In genomic region chr4:55635760-55636621, GRCh38 we compare ENCODE assay signal across 9 cellular contexts. TPM values are rescaled to one million over a fixed set of nuclear protein-coding genes. Genes with fewer than 3 reads are reported as not detected.
DNase-seq lines count a peak whose midpoint lies in the region; ATAC-seq and TF ChIP-seq lines count a peak whose summit lies in the region.
"Had no signal": no experiment of that assay in that cellular context is flagged by ENCODE, and none has a peak within 500 bp of the region (broad histone marks: within the 10 kb centered on the region; RNA-seq: fewer than 3 reads in every experiment).

NMU (minus strand) TSS chr4:55636298; CDS start chr4:55636192, 106 bp downstream.

- H3K27me3 Mint-ChIP-seq in activated T-helper 2 cell treated with anti-CD3 and anti-CD28 coated beads, Interferon-gamma antibody, Interleukin-2, Interleukin-4, amounts not matched to agents 10 μg/mL and 5 μg/mL and 100 μg/mL, durations not matched to agents 14 hours and 24 hours and 36 hours (ENCODE audit: low read depth) = peaks cover 61% of the 10 kb centered on the region

- H3K36me3 ChIP-seq in heart left ventricle (no peaks in the 10 kb centered on the region), rectal smooth muscle tissue (ENCODE audit: control insufficient read depth, insufficient read depth, low read length) (no peaks in the 10 kb centered on the region)
- H3K36me3 ChIP-seq: BLaER1 treated with 17β-estradiol and CSF1 and Interleukin-3, amounts not matched to agents 10 nM and 100 nM had no signal

- no peak within 1 kb of the TSS for H3K27ac Mint-ChIP-seq in activated T-helper 2 cell treated with anti-CD3 and anti-CD28 coated beads, Interferon-gamma antibody, Interleukin-2, Interleukin-4, amounts not matched to agents 10 μg/mL and 5 μg/mL and 100 μg/mL, durations not matched to agents 14 hours and 24 hours and 36 hours

- intact Hi-C loops in activated T-helper 2 cell treated with anti-CD3 and anti-CD28 coated beads, Interferon-gamma antibody, Interleukin-2, Interleukin-4, amounts not matched to agents 10 μg/mL and 5 μg/mL and 100 μg/mL, durations not matched to agents 14 hours and 24 hours and 36 hours (cut with micrococcal nuclease) = loop anchor here (10.0 kb wide), 1 partner anchor 181 kb away; no protein-coding TSS in a partner anchor
- intact Hi-C loops in heart left ventricle (cut with DNase I) = no loop called here

- H3K9me3 Mint-ChIP-seq in activated T-helper 2 cell treated with anti-CD3 and anti-CD28 coated beads, Interferon-gamma antibody, Interleukin-2, Interleukin-4, amounts not matched to agents 10 μg/mL and 5 μg/mL and 100 μg/mL, durations not matched to agents 14 hours and 24 hours and 36 hours = no peaks in the 10 kb centered on the region

- no peaks in the 10 kb centered on the region for H3K36me3 Mint-ChIP-seq in activated T-helper 2 cell treated with anti-CD3 and anti-CD28 coated beads, Interferon-gamma antibody, Interleukin-2, Interleukin-4, amounts not matched to agents 10 μg/mL and 5 μg/mL and 100 μg/mL, durations not matched to agents 14 hours and 24 hours and 36 hours (ENCODE audit: low read depth)

- TF ChIP-seq CTCF in heart left ventricle (IDR thresholded peaks at IDR 0.05) = peak in 2 of 12 donors; percentile 25 to 28

- H3K27ac ChIP-seq in heart left ventricle = no peak within 1 kb of the TSS
- H3K27ac ChIP-seq in rectal smooth muscle tissue (ENCODE audit: low read depth, low read length) = no peak within 1 kb of the TSS
- H3K27ac ChIP-seq: BLaER1 treated with 17β-estradiol and CSF1 and Interleukin-3, amounts not matched to agents 10 nM and 100 nM had no signal

- H3K9me3 ChIP-seq in heart left ventricle = peaks cover 0 to 6% (median 0%) of the 10 kb centered on the region in 12 donors

- H3K27me3 ChIP-seq in heart left ventricle (peaks cover 9 to 62% (median 40%) of the 10 kb centered on the region in 9 donors), rectal smooth muscle tissue (ENCODE audit: control insufficient read depth, insufficient read depth, low read length) (peaks cover 8% of the 10 kb centered on the region)

- TF ChIP-seq POLR2A in heart left ventricle (IDR thresholded peaks at IDR 0.05) = no peak

- H3K4me3 Mint-ChIP-seq in activated T-helper 2 cell treated with anti-CD3 and anti-CD28 coated beads, Interferon-gamma antibody, Interleukin-2, Interleukin-4, amounts not matched to agents 10 μg/mL and 5 μg/mL and 100 μg/mL, durations not matched to agents 14 hours and 24 hours and 36 hours (ENCODE audit: low read depth) = peak within 1 kb of the TSS; percentile 49

- H3K4me1 ChIP-seq in heart left ventricle = peaks cover 0 to 20% (median 10%) of the 10 kb centered on the region in 12 donors
- no peaks in the 10 kb centered on the region for H3K4me1 ChIP-seq in rectal smooth muscle tissue (ENCODE audit: control insufficient read depth, insufficient read depth, low read length)
- H3K4me1 ChIP-seq: BLaER1 treated with 17β-estradiol and CSF1 and Interleukin-3, amounts not matched to agents 10 nM and 100 nM had no signal

- H3K4me1 Mint-ChIP-seq in activated T-helper 2 cell treated with anti-CD3 and anti-CD28 coated beads, Interferon-gamma antibody, Interleukin-2, Interleukin-4, amounts not matched to agents 10 μg/mL and 5 μg/mL and 100 μg/mL, durations not matched to agents 14 hours and 24 hours and 36 hours (ENCODE audit: low read depth) = peaks cover 12% of the 10 kb centered on the region

- no peak within 1 kb of the TSS for H3K9ac ChIP-seq in rectal smooth muscle tissue (ENCODE audit: low read length)
- H3K9ac ChIP-seq: BLaER1 treated with 17β-estradiol and CSF1 and Interleukin-3, amounts not matched to agents 10 nM and 100 nM had no signal

- 1% methylated on average over 43 to 75 of the region's 75 CpGs for WGBS in heart left ventricle, 4 donors

- peak; percentile 67 to 74 for DNase-seq in NCI-H2081 (lab: John Stamatoyannopoulos, UW)
- DNase-seq in NCI-H2081 treated with DMSO at 0.1 percent for 48 hours (lab: John Stamatoyannopoulos, UW) = no peak
- peak; percentile 81 for DNase-seq in NCI-H69 (lab: John Stamatoyannopoulos, UW)
- peak; percentile 9 for DNase-seq in activated T-helper 2 cell treated with anti-CD3 and anti-CD28 coated beads, Interferon-gamma antibody, Interleukin-2, Interleukin-4, amounts not matched to agents 10 μg/mL and 5 μg/mL and 100 μg/mL, durations not matched to agents 14 hours and 24 hours and 36 hours (ENCODE audit: low spot score)
- DNase-seq in heart left ventricle = peak in 4 of 5 donors; percentile 11 to 67 (median 36)
- no peak for DNase-seq in effector CD8-positive, alpha-beta T cell (lab: John Stamatoyannopoulos, UW)

- peak; percentile 82 for ATAC-seq in HG02798 (IDR thresholded peaks at IDR 0.05; ENCODE audit: poor library complexity, unreplicated experiment)
- ATAC-seq in heart left ventricle = peak in 2 of 4 donors; percentile 72 to 83

- peak within 1 kb of the TSS in 11 of 12 donors; percentile 14 to 51 (median 40) for H3K4me3 ChIP-seq in heart left ventricle
- peak within 1 kb of the TSS; percentile 47 for H3K4me3 ChIP-seq in rectal smooth muscle tissue (ENCODE audit: low read length)
- H3K4me3 ChIP-seq: BLaER1 treated with 17β-estradiol and CSF1 and Interleukin-3, amounts not matched to agents 10 nM and 100 nM had no signal

RNA-seq across cellular contexts. Expression of gene NMU, which starts in this region (rescaled TPM):
- 0.25 TPM in 1 of 2 replicates, not detected in the other for total RNA-seq in activated T-helper 2 cell treated with anti-CD3 and anti-CD28 coated beads, Interferon-gamma antibody, Interleukin-2, Interleukin-4, amounts not matched to agents 10 μg/mL and 5 μg/mL and 100 μg/mL, durations not matched to agents 14 hours and 24 hours and 36 hours
- total RNA-seq in heart left ventricle = 1 to 10 TPM in 1 of 9 donors, not detected in 8; 2.0 TPM
- not detected for polyA plus RNA-seq in heart left ventricle

Comparison
In these comparisons a context has a peak if more than half of its experiments do, and no peak if none do; other contexts are left out.
1. DNase-seq: peak in NCI-H2081 (2 of 2), NCI-H69 (single experiment) and heart left ventricle (4 of 5); none in NCI-H2081 treated with DMSO at 0.1 percent for 48 hours (single experiment) and effector CD8-positive, alpha-beta T cell (single experiment).
2. Peak in DNase-seq in activated T-helper 2 cell treated with anti-CD3 and anti-CD28 coated beads, Interferon-gamma antibody, Interleukin-2, Interleukin-4, amounts not matched to agents 10 μg/mL and 5 μg/mL and 100 μg/mL, durations not matched to agents 14 hours and 24 hours and 36 hours; RNA of the gene not detected or under 1 TPM.